In genomic region chr6:38658768-38659167, GRCh38 we compare ENCODE assay signal across 24 cellular contexts. TPM values are rescaled to one million over a fixed set of nuclear protein-coding genes. Genes with fewer than 3 reads are reported as not detected.
"Had no signal": no experiment of that assay in that cellular context is flagged by ENCODE, and none has a peak within 500 bp of the region (broad histone marks: within the 10 kb centered on the region; RNA-seq: fewer than 3 reads in every experiment).

No MANE protein-coding gene starts in this region.

- H3K4me3 Mint-ChIP-seq: dendritic cell treated with granulocyte-macrophage colony-stimulating factor and Interleukin-4, amounts not matched to agents 40 ng/mL and 50 ng/mL, for 4 days; effector memory CD8-positive, alpha-beta T cell; endodermal cell had no signal

- H3K9me3 Mint-ChIP-seq: dendritic cell treated with granulocyte-macrophage colony-stimulating factor and Interleukin-4, amounts not matched to agents 40 ng/mL and 50 ng/mL, for 4 days; effector memory CD8-positive, alpha-beta T cell; endodermal cell had no signal

- DNase-seq: colonic mucosa; cortex of kidney; dermis blood vessel endothelial cell; dorsolateral prefrontal cortex; effector CD4-positive, alpha-beta T cell; effector CD8-positive, alpha-beta T cell; effector memory CD4-positive, alpha-beta T cell; effector memory CD8-positive, alpha-beta T cell; endodermal cell; erythroblast; esophagus squamous epithelium; foreskin fibroblast; foreskin keratinocyte; foreskin melanocyte; gastrocnemius medialis; glutamatergic neuron; head of caudate nucleus; heart left ventricle had no signal

- H3K4me1 Mint-ChIP-seq: endodermal cell had no signal

- ATAC-seq: effector memory CD8-positive, alpha-beta T cell; esophagus mucosa; foreskin keratinocyte; gastrocnemius medialis; gastroesophageal sphincter; heart left ventricle had no signal

- H3K27ac Mint-ChIP-seq: dendritic cell treated with granulocyte-macrophage colony-stimulating factor and Interleukin-4, amounts not matched to agents 40 ng/mL and 50 ng/mL, for 4 days; endodermal cell had no signal

- H3K27me3 Mint-ChIP-seq: dendritic cell treated with granulocyte-macrophage colony-stimulating factor and Interleukin-4, amounts not matched to agents 40 ng/mL and 50 ng/mL, for 4 days; effector memory CD8-positive, alpha-beta T cell had no signal

RNA-seq across cellular contexts. Expression of gene DNAH8, which starts 56.3 kb away (rescaled TPM):
- total RNA-seq: colonic mucosa, dermis microvascular lymphatic vessel endothelial cell, endodermal cell, epithelial cell of proximal tubule, gastrocnemius medialis, gastroesophageal sphincter had no signal
- polyA plus RNA-seq: fibroblast of lung, foreskin keratinocyte, heart left ventricle had no signal
